22 cellular contexts compared by ENCODE assay signal in the genomic region with DNA sequence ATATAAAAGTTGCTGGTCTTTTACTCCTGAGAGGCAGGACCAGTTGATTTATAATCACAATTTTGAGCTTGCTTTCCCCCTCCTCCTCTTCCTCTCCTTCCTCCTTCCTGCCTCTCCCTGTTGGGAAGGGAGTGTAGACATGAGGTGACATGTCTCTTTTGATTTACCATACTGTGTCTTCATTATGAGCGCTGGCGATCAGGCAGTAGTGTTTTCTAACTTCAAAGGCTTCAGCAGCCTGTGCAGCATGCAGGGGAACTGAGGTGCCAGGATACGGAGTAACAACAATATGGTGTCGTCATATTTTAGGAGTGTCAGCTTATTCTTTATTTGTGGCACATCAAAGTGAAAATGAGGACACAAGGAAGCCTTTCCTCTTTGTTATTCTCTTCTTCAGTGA.
"Had no signal": no experiment of that assay in that cellular context is flagged by ENCODE, and none has a peak within 500 bp of the region (broad histone marks: within the 10 kb centered on the region; RNA-seq: fewer than 3 reads in every experiment).

No MANE protein-coding gene starts in this region.

- FAIRE-seq: endothelial cell of umbilical vein, pancreas had no signal

- H3K4me3 ChIP-seq: coronary artery, hepatocyte, mucosa of descending colon, pancreas, suprapubic skin, thyroid gland, upper lobe of left lung, uterus had no signal

- H3K9me3 ChIP-seq: mucosa of descending colon, pancreas, suprapubic skin, thyroid gland, upper lobe of left lung, uterus had no signal

- H3K79me2 ChIP-seq: hepatocyte had no signal

- H3K27ac ChIP-seq: coronary artery, hepatocyte, pancreas, suprapubic skin, thyroid gland, upper lobe of left lung, uterus had no signal

- H3K4me2 ChIP-seq: hepatocyte had no signal

- ATAC-seq: left lobe of liver; mucosa of descending colon; naive thymus-derived CD8-positive, alpha-beta T cell; pancreas; right cardiac atrium; stimulated activated effector memory CD8-positive, alpha-beta T cell treated with anti-CD3 and anti-CD28 coated beads, Interleukin-12 subunit alpha, Interleukin-12 subunit beta, amount 100 ng/mL, for 72 hours; stimulated activated naive CD8-positive, alpha-beta T cell treated with anti-CD3 and anti-CD28 coated beads, Interleukin-15, Interleukin-2, amounts not matched to agents 100 U/mL and 50 U/mL, for 24 hours had no signal

- DNase-seq: effector CD4-positive, alpha-beta T cell; endodermal cell; foreskin fibroblast; head of caudate nucleus; kidney glomerular epithelial cell; mucosa of descending colon; naive thymus-derived CD8-positive, alpha-beta T cell; nucleus accumbens; pancreas; right cardiac atrium; stimulated activated CD4-positive, alpha-beta T cell treated with anti-CD3 and anti-CD28 coated beads, Interleukin-4, amount 100 ng/mL, for 1 hour; stimulated activated CD8-positive, alpha-beta memory T cell treated with anti-CD3 and anti-CD28 coated beads, Interleukin-4, amount 100 ng/mL, for 48 hours; stimulated activated naive CD8-positive, alpha-beta T cell treated with anti-CD3 and anti-CD28 coated beads, Interleukin-15, Interleukin-2, amounts not matched to agents 100 U/mL and 50 U/mL, for 24 hours; thyroid gland; upper lobe of left lung; uterus had no signal

- H3K27me3 ChIP-seq: hepatocyte, pancreas, suprapubic skin, thyroid gland, upper lobe of left lung, uterus had no signal

- H2AFZ ChIP-seq: hepatocyte had no signal

- H3K36me3 ChIP-seq: pancreas, suprapubic skin, thyroid gland, upper lobe of left lung, uterus had no signal

- H3K4me1 ChIP-seq: pancreas, suprapubic skin, thyroid gland, upper lobe of left lung, uterus had no signal
